Comparison of ENCODE assay signal across 17 cellular contexts in the genomic region with DNA sequence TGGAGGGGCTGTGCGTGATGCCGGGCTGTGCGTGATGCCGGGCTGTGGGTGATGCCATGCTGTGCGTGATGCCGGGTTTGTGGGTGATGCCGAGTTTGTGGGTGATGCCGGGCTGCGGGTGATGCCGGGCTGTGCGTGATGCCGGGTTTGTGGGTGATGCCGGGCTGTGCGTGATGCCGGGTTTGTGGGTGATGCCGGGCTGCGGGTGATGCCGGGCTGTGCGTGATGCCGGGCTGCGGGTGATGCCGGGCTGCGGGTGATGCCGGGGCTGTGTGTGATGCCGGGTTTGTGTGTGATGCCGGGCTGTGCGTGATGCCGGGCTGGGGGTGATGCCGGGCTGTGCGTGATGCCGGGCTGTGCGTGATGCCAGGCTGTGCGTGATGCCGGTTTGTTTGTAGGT.
A peak's percentile ranks its signal among the peaks of the same experiment; 100 is the strongest.
DNase-seq lines count a peak whose midpoint lies in the region; ATAC-seq and TF ChIP-seq lines count a peak whose summit lies in the region.
"Had no signal": no experiment of that assay in that cellular context is flagged by ENCODE, and none has a peak within 500 bp of the region (broad histone marks: within the 10 kb centered on the region; RNA-seq: fewer than 3 reads in every experiment).

No MANE protein-coding gene starts in this region.

- 0 out of 22 replicates have a peak, but pooled peaks cover 0 to 5% (median 0%) of the 10 kb centered on the region in 11 experiments for H3K36me3 ChIP-seq in BLaER1 treated with 17β-estradiol and CSF1 and Interleukin-3, amounts not matched to agents 10 nM and 100 nM
- H3K36me3 ChIP-seq in effector memory CD4-positive, alpha-beta T cell (ENCODE audit: control insufficient read depth, insufficient read depth, low read length) = peaks cover 9% of the 10 kb centered on the region

- DNase-seq in RWPE1 (ENCODE audit: low spot score) (no peak), immature natural killer cell (no peak), T-helper 9 cell (no peak)
- no peak for DNase-seq in effector memory CD4-positive, alpha-beta T cell
- DNase-seq: DMS79 treated with DMSO at 0.1 percent for 48 hours, H7, NCI-H1105, NCI-H1694 treated with DMSO at 0.1 percent for 48 hours, NCI-H2107, NCI-H345, NCI-H748 treated with DMSO at 0.1 percent for 48 hours, OCI-M1, SIG-M5 had no signal

- no peaks in the 10 kb centered on the region for H3K9me3 ChIP-seq in BLaER1 treated with 17β-estradiol and CSF1 and Interleukin-3, amounts not matched to agents 10 nM and 100 nM (replicated peaks in 1 of 11)
- H3K9me3 ChIP-seq in effector memory CD4-positive, alpha-beta T cell (ENCODE audit: control insufficient read depth, low read length) = no peaks in the 10 kb centered on the region
- H3K9me3 ChIP-seq: A549 had no signal

- peak overlapping the region in 5 of 11 experiments; percentile 12 to 68 (median 44); a peak in 6 of 22 replicates for H3K9ac ChIP-seq in BLaER1 treated with 17β-estradiol and CSF1 and Interleukin-3, amounts not matched to agents 10 nM and 100 nM

- peaks cover 0 to 2% (median 0%) of the 10 kb centered on the region in 3 donors for H3K36me3 Mint-ChIP-seq in immature natural killer cell
- H3K36me3 Mint-ChIP-seq in stimulated activated memory B cell treated with anti-CD40 and anti-IgM and Interleukin-4, amounts not matched to agents 10 μg/mL and 1 μg/mL and 100 μg/mL, for 72 hours = peaks cover 8% of the 10 kb centered on the region

- peaks cover 44 to 56% (median 54%) of the 10 kb centered on the region in 3 donors for H3K27me3 Mint-ChIP-seq in immature natural killer cell (ENCODE audit: low read depth in 3 of 3)
- no peaks in the 10 kb centered on the region for H3K27me3 Mint-ChIP-seq in stimulated activated memory B cell treated with anti-CD40 and anti-IgM and Interleukin-4, amounts not matched to agents 10 μg/mL and 1 μg/mL and 100 μg/mL, for 72 hours

- H4K20me1 ChIP-seq in BLaER1 treated with 17β-estradiol and CSF1 and Interleukin-3, amounts not matched to agents 10 nM and 100 nM = peaks cover 0 to 93% (median 67%) of the 10 kb centered on the region in 11 experiments; a peak in 18 of 22 replicates

- H3K4me1 ChIP-seq in BLaER1 treated with 17β-estradiol and CSF1 and Interleukin-3, amounts not matched to agents 10 nM and 100 nM = peaks cover 91 to 99% (median 97%) of the 10 kb centered on the region in 10 experiments
- H3K4me1 ChIP-seq in effector memory CD4-positive, alpha-beta T cell (ENCODE audit: control insufficient read depth, insufficient read depth, low read length, poor library complexity, severe bottlenecking) = peaks cover 48% of the 10 kb centered on the region

- H3K9me3 Mint-ChIP-seq in immature natural killer cell = no peaks in the 10 kb centered on the region
- no peaks in the 10 kb centered on the region for H3K9me3 Mint-ChIP-seq in stimulated activated memory B cell treated with anti-CD40 and anti-IgM and Interleukin-4, amounts not matched to agents 10 μg/mL and 1 μg/mL and 100 μg/mL, for 72 hours

- peak overlapping the region in 10 of 11 experiments; percentile 93 to 99 (median 97); a peak in 19 of 22 replicates for H3K4me2 ChIP-seq in BLaER1 treated with 17β-estradiol and CSF1 and Interleukin-3, amounts not matched to agents 10 nM and 100 nM
- H3K4me2 ChIP-seq: A549 had no signal

- peaks cover 0 to 34% (median 5%) of the 10 kb centered on the region in 11 experiments; a peak in 11 of 22 replicates for H3K27me3 ChIP-seq in BLaER1 treated with 17β-estradiol and CSF1 and Interleukin-3, amounts not matched to agents 10 nM and 100 nM
- no peaks in the 10 kb centered on the region for H3K27me3 ChIP-seq in effector memory CD4-positive, alpha-beta T cell (replicated peaks; ENCODE audit: control insufficient read depth, insufficient read depth, low read length, poor library complexity, severe bottlenecking)

- peak overlapping the region in 7 of 11 experiments; percentile 9 to 57 (median 17); a peak in 6 of 22 replicates for H3K27ac ChIP-seq in BLaER1 treated with 17β-estradiol and CSF1 and Interleukin-3, amounts not matched to agents 10 nM and 100 nM
- H3K27ac ChIP-seq in RWPE1 = peak overlapping the region; percentile 48
- no peak overlapping the region for H3K27ac ChIP-seq in effector memory CD4-positive, alpha-beta T cell (ENCODE audit: insufficient read depth, low read length, poor library complexity, severe bottlenecking)
- H3K27ac ChIP-seq: A549 had no signal

- peak overlapping the region; percentile 53 to 83 (median 67) for H3K4me3 Mint-ChIP-seq in immature natural killer cell
- peak overlapping the region; percentile 15 for H3K4me3 Mint-ChIP-seq in stimulated activated memory B cell treated with anti-CD40 and anti-IgM and Interleukin-4, amounts not matched to agents 10 μg/mL and 1 μg/mL and 100 μg/mL, for 72 hours

- POLR2A ChIA-PET in RWPE1 (lab: Yijun Ruan, JAX; ENCODE audit: low non-redundant PET) = no interaction called here

- ATAC-seq in stimulated activated memory B cell treated with anti-CD40 and anti-IgM and Interleukin-4, amounts not matched to agents 10 μg/mL and 1 μg/mL and 100 μg/mL, for 72 hours = no peak
- ATAC-seq in GM18870 (IDR thresholded peaks at IDR 0.05; ENCODE audit: unreplicated experiment) = no peak
- ATAC-seq: A549 had no signal

- no peak for TF ChIP-seq CTCF in RWPE1 (conservative IDR thresholded peaks at IDR 0.05; ENCODE audit: low read depth)

- peaks cover 80 to 81% of the 10 kb centered on the region in 2 donors for H3K4me1 Mint-ChIP-seq in immature natural killer cell
- H3K4me1 Mint-ChIP-seq in stimulated activated memory B cell treated with anti-CD40 and anti-IgM and Interleukin-4, amounts not matched to agents 10 μg/mL and 1 μg/mL and 100 μg/mL, for 72 hours = peaks cover 92% of the 10 kb centered on the region

- H3K27ac Mint-ChIP-seq in immature natural killer cell = peak overlapping the region; percentile 91 to 97 (median 95)
- H3K27ac Mint-ChIP-seq in stimulated activated memory B cell treated with anti-CD40 and anti-IgM and Interleukin-4, amounts not matched to agents 10 μg/mL and 1 μg/mL and 100 μg/mL, for 72 hours = peak overlapping the region; percentile 81

- no peak overlapping the region for H3K4me3 ChIP-seq in BLaER1 treated with 17β-estradiol and CSF1 and Interleukin-3, amounts not matched to agents 10 nM and 100 nM
- H3K4me3 ChIP-seq in effector memory CD4-positive, alpha-beta T cell (ENCODE audit: insufficient read depth, low read depth, low read length, poor library complexity, severe bottlenecking) = no peak overlapping the region
- H3K4me3 ChIP-seq: A549 had no signal

- CTCF ChIA-PET in RWPE1 (lab: Yijun Ruan, JAX) = no interaction called here
